ENCODE assay signal across 8 cellular contexts in the genomic region with DNA sequence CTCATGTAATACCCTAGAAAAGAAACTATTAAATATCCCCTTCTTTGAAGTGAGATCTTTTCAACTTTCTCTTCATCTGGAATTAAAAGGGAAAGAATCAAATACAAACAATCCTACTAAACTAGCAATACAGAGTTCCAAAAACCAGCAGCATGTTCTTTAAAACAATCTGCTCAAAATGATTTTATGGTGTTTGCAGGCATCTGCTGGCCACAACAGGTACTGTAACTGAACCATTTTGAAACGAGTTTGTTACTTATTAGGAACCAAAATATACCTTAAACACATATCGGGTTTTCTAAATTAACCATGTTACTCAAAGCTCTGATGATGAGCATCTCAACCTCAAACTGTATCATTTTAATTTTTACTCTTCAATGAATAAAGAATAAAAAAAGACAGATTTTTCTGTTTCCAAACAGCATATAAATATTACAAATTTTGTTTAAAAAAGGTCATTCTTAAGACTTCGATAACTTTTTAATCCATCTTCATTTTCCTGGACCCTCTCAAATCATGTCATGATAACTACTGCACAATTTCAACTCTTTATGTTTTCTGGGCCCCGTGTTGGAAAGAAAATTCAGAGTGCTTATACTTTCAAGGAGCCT. TPM values are rescaled to one million over a fixed set of nuclear protein-coding genes. Genes with fewer than 3 reads are reported as not detected.
A peak's percentile ranks its signal among the peaks of the same experiment; 100 is the strongest.
DNase-seq lines count a peak whose midpoint lies in the region; ATAC-seq, FAIRE-seq and TF ChIP-seq lines count a peak whose summit lies in the region.

No MANE protein-coding gene starts in this region.

- no peaks in the 10 kb centered on the region for H3K9me3 Mint-ChIP-seq in activated CD8-positive, alpha-beta memory T cell treated with anti-CD3 and anti-CD28 coated beads, Interleukin-2, amount 10 ng/mL, durations not matched to agents 7 days and 5 days (ENCODE audit: low read depth)

- H3K27me3 Mint-ChIP-seq in activated CD8-positive, alpha-beta memory T cell treated with anti-CD3 and anti-CD28 coated beads, Interleukin-2, amount 10 ng/mL, durations not matched to agents 7 days and 5 days, result no peaks in the 10 kb centered on the region

- H3K27ac Mint-ChIP-seq in activated CD8-positive, alpha-beta memory T cell treated with anti-CD3 and anti-CD28 coated beads, Interleukin-2, amount 10 ng/mL, durations not matched to agents 7 days and 5 days, result peak overlapping the region; percentile 11

- H3K9me3 ChIP-seq in pancreas, result no peaks in the 10 kb centered on the region

- CTCF ChIA-PET in activated CD8-positive, alpha-beta memory T cell treated with anti-CD3 and anti-CD28 coated beads, Interleukin-2, amount 10 ng/mL, durations not matched to agents 7 days and 5 days (lab: Charles Lee), result interaction anchor here (1.0 to 1.8 kb wide), 4 partner anchors 14 to 253 kb away, joined by 3 to 5 read pairs (median 4); no protein-coding TSS in a partner anchor

- no peaks in the 10 kb centered on the region for H3K36me3 ChIP-seq in pancreas

- FAIRE-seq in pancreas (lab: Jason Lieb, UNC), result peak; percentile 89

- no peak overlapping the region for H3K4me3 Mint-ChIP-seq in activated CD8-positive, alpha-beta memory T cell treated with anti-CD3 and anti-CD28 coated beads, Interleukin-2, amount 10 ng/mL, durations not matched to agents 7 days and 5 days

- no peaks in the 10 kb centered on the region for H3K27me3 ChIP-seq in pancreas

- TF ChIP-seq CTCF in cardiac fibroblast (IDR thresholded peaks at IDR 0.05; ENCODE audit: low read depth, low read length) (peak; percentile 37), pancreas (IDR thresholded peaks at IDR 0.05) (peak in 2 of 4 donors; percentile 34 to 48)

- intact Hi-C loops in pancreas (cut with DNase I), result no loop called here

- H3K4me1 Mint-ChIP-seq in activated CD8-positive, alpha-beta memory T cell treated with anti-CD3 and anti-CD28 coated beads, Interleukin-2, amount 10 ng/mL, durations not matched to agents 7 days and 5 days, result peaks cover 53% of the 10 kb centered on the region

- no peak overlapping the region for H3K27ac ChIP-seq in pancreas

- H3K4me3 ChIP-seq in cardiac fibroblast (replicated peaks in 1 of 2; ENCODE audit: low read depth in 2 of 2, low read length in 2 of 2) (no peak overlapping the region), pancreas (no peak overlapping the region)

- H3K36me3 Mint-ChIP-seq in activated CD8-positive, alpha-beta memory T cell treated with anti-CD3 and anti-CD28 coated beads, Interleukin-2, amount 10 ng/mL, durations not matched to agents 7 days and 5 days, result peaks cover 29% of the 10 kb centered on the region

- no peak for ATAC-seq in activated CD8-positive, alpha-beta memory T cell treated with anti-CD3 and anti-CD28 coated beads, Interleukin-2, amount 10 ng/mL, durations not matched to agents 7 days and 5 days
- ATAC-seq in pancreas (peak in 2 of 4 donors; percentile 36 to 60), GM19455 (IDR thresholded peaks at IDR 0.05; ENCODE audit: unreplicated experiment) (no peak)

- WGBS in pancreas, 2 donors, result 55 to 60% methylated on average over 4 of the region's 4 CpGs

- H3K4me1 ChIP-seq in pancreas, result peaks cover 0 to 7% (median 0%) of the 10 kb centered on the region in 3 donors

- DNase-seq in activated CD8-positive, alpha-beta memory T cell treated with anti-CD3 and anti-CD28 coated beads, Interleukin-2, amount 10 ng/mL, durations not matched to agents 7 days and 5 days, result no peak
- DNase-seq in activated CD8-positive, alpha-beta memory T cell treated with anti-CD3 and anti-CD28 coated beads, Interleukin-2, amount 50 U/mL, for 4 hours, result no peak
- DNase-seq in NCI-H1694 (lab: John Stamatoyannopoulos, UW) (peak; percentile 39), cardiac fibroblast (ENCODE audit: low read depth in 2 of 2) (peak; percentile 33 to 35), pancreas (no peak), NCI-H2196 treated with DMSO at 0.1 percent for 48 hours (lab: John Stamatoyannopoulos, UW; ENCODE audit: unreplicated experiment) (no peak), NCI-H128 (lab: John Stamatoyannopoulos, UW; ENCODE audit: unreplicated experiment) (no peak)

RNA-seq across cellular contexts. Expression of gene ARAP2, which starts 56.5 kb away (rescaled TPM):
- 10 to 100 TPM; 52.9 to 76.1 TPM for total RNA-seq in activated CD8-positive, alpha-beta memory T cell treated with anti-CD3 and anti-CD28 coated beads, Interleukin-2, amount 10 ng/mL, durations not matched to agents 7 days and 5 days
- total RNA-seq in pancreas, result 10 to 100 TPM in 3 of 6 donors, 1 to 10 TPM in 3; 6.9 to 14.3 (median 9.9) TPM
- polyA plus RNA-seq in pancreas, result 1 to 10 TPM; 3.2 to 3.6 TPM

Comparison
In these comparisons a context has a peak if more than half of its experiments do, and no peak if none do; other contexts are left out.
1. DNase-seq: peak in NCI-H1694 (single experiment) and cardiac fibroblast (2 of 2); none in activated CD8-positive, alpha-beta memory T cell treated with anti-CD3 and anti-CD28 coated beads, Interleukin-2, amount 10 ng/mL, durations not matched to agents 7 days and 5 days (single experiment), activated CD8-positive, alpha-beta memory T cell treated with anti-CD3 and anti-CD28 coated beads, Interleukin-2, amount 50 U/mL, for 4 hours (single experiment), pancreas (0 of 6), NCI-H2196 treated with DMSO at 0.1 percent for 48 hours (single experiment) and NCI-H128 (single experiment).